27 cellular contexts compared by ENCODE assay signal in the genomic region with DNA sequence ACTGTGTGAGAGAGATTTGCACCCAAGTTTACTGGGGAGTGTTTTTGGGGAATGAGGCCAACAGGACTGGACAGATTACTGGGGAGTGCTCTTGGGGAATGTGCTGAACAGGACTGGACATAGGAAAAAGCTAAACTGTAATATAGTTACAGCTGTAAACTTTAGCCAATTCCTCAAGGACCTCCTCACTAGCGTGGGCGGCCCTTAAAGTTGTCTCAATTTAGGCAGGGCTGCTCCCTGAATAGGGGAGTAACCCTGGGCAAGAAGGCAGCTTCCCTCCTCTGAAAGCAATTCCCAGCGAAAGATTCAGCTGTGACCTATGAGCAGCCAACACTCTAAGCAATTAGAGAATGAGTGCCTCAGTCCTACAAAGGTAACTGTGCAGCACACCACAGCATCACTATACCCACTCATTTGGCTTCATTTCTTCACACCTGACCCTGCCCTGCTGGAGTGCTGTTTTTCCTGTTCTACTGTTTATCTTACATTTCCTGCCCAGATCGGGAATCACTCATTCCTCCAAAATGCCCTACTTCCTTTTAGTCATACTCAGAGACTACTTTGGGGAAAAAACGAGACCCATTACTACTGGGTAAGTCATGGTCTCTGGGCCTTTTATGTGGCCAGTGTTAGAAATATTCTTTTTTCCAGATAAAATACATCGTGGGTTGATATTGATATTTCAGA. TPM values are rescaled to one million over a fixed set of nuclear protein-coding genes. Genes with fewer than 3 reads are reported as not detected.
DNase-seq lines count a peak whose midpoint lies in the region; ATAC-seq, FAIRE-seq and TF ChIP-seq lines count a peak whose summit lies in the region.
"Had no signal": no experiment of that assay in that cellular context is flagged by ENCODE, and none has a peak within 500 bp of the region (broad histone marks: within the 10 kb centered on the region; RNA-seq: fewer than 3 reads in every experiment).

No MANE protein-coding gene starts in this region.

- H3K79me2 ChIP-seq in keratinocyte (ENCODE audit: control insufficient read depth, insufficient read depth, low read length), result no peaks in the 10 kb centered on the region

- H3K36me3 ChIP-seq in keratinocyte (ENCODE audit: control insufficient read depth in 2 of 2, extremely low read depth in 1 of 2, insufficient read depth in 2 of 2, low read length in 2 of 2), result no peaks in the 10 kb centered on the region
- no peaks in the 10 kb centered on the region for H3K36me3 ChIP-seq in thyroid gland
- H3K36me3 ChIP-seq: BLaER1 treated with 17β-estradiol and CSF1 and Interleukin-3, amounts not matched to agents 10 nM and 100 nM had no signal

- intact Hi-C loops in Right ventricle myocardium superior (cut with DNase I), result no loop called here
- intact Hi-C loops in cardiac septum (cut with DNase I), result no loop called here
- intact Hi-C loops in thyroid gland (cut with DNase I), result no loop called here

- TF ChIP-seq CTCF in cardiac fibroblast (IDR thresholded peaks at IDR 0.05; ENCODE audit: low read depth, low read length), result no peak
- TF ChIP-seq CTCF in keratinocyte (optimal IDR thresholded peaks at IDR 0.05 in 1 of 3, IDR thresholded peaks at IDR 0.05 in 1 of 3, conservative IDR thresholded peaks at IDR 0.05 in 1 of 3; ENCODE audit: extremely low read depth in 1 of 3, insufficient read depth in 2 of 3, low read length in 3 of 3), result no peak
- no peak for TF ChIP-seq CTCF in thyroid gland (IDR thresholded peaks at IDR 0.05)

- dilution Hi-C loops in keratinocyte (cut with MboI; ENCODE audit: extremely low pct_ligation_motif_present, low sequenced_read_pairs), result no loop called here

- ATAC-seq in Right ventricle myocardium superior (ENCODE audit: poor library complexity) (peak; percentile 53), GM19395 (IDR thresholded peaks at IDR 0.05; ENCODE audit: unreplicated experiment) (no peak), HG02678 (IDR thresholded peaks at IDR 0.05; ENCODE audit: unreplicated experiment) (no peak)
- ATAC-seq: A549, left lobe of liver had no signal

- H3K4me3 ChIP-seq in cardiac fibroblast (replicated peaks in 1 of 2; ENCODE audit: low read depth in 2 of 2, low read length in 2 of 2) (no peak overlapping the region), keratinocyte (ENCODE audit: control insufficient read depth in 2 of 3, extremely low read depth in 1 of 3, insufficient read depth in 2 of 3, low read depth in 1 of 3, low read length in 3 of 3) (no peak overlapping the region), thyroid gland (replicated peaks in 1 of 3) (no peak overlapping the region)
- H3K4me3 ChIP-seq: A549; BLaER1 treated with 17β-estradiol and CSF1 and Interleukin-3, amounts not matched to agents 10 nM and 100 nM; SK-N-MC had no signal

- no peak for TF ChIP-seq POLR2A in thyroid gland (IDR thresholded peaks at IDR 0.05)

- H3K9ac ChIP-seq in keratinocyte (ENCODE audit: control insufficient read depth, extremely low read depth, insufficient read depth, low read length), result no peak overlapping the region
- H3K9ac ChIP-seq: BLaER1 treated with 17β-estradiol and CSF1 and Interleukin-3, amounts not matched to agents 10 nM and 100 nM had no signal

- H3K27me3 ChIP-seq in keratinocyte (ENCODE audit: control insufficient read depth, extremely low read depth, insufficient read depth, low read length), result no peaks in the 10 kb centered on the region
- no peaks in the 10 kb centered on the region for H3K27me3 ChIP-seq in thyroid gland
- H3K27me3 ChIP-seq: BLaER1 treated with 17β-estradiol and CSF1 and Interleukin-3, amounts not matched to agents 10 nM and 100 nM had no signal

- no peak overlapping the region for H2AFZ ChIP-seq in keratinocyte (ENCODE audit: control insufficient read depth, low read length)

- FAIRE-seq in keratinocyte (lab: Jason Lieb, UNC), result peak; percentile 63
- FAIRE-seq: A549, colon, GM19239 had no signal

- H4K20me1 ChIP-seq in keratinocyte (ENCODE audit: control insufficient read depth, extremely low read depth, insufficient read depth, low read length), result no peaks in the 10 kb centered on the region
- H4K20me1 ChIP-seq: BLaER1 treated with 17β-estradiol and CSF1 and Interleukin-3, amounts not matched to agents 10 nM and 100 nM had no signal

- H3K9me3 ChIP-seq in keratinocyte (ENCODE audit: control insufficient read depth, low read depth, low read length), result no peaks in the 10 kb centered on the region
- no peaks in the 10 kb centered on the region for H3K9me3 ChIP-seq in thyroid gland
- H3K9me3 ChIP-seq: A549; BLaER1 treated with 17β-estradiol and CSF1 and Interleukin-3, amounts not matched to agents 10 nM and 100 nM had no signal

- no peak overlapping the region for H3K4me2 ChIP-seq in keratinocyte (ENCODE audit: control insufficient read depth, extremely low read depth, insufficient read depth, low read depth, low read length)
- H3K4me2 ChIP-seq: A549; BLaER1 treated with 17β-estradiol and CSF1 and Interleukin-3, amounts not matched to agents 10 nM and 100 nM had no signal

- H3K9me1 ChIP-seq in keratinocyte (ENCODE audit: control insufficient read depth, extremely low read depth, insufficient read depth, low read length), result no peaks in the 10 kb centered on the region

- no peak overlapping the region for H3K27ac ChIP-seq in keratinocyte (ENCODE audit: control insufficient read depth, insufficient read depth, low read length)
- H3K27ac ChIP-seq in thyroid gland, result no peak overlapping the region
- H3K27ac ChIP-seq: A549; BLaER1 treated with 17β-estradiol and CSF1 and Interleukin-3, amounts not matched to agents 10 nM and 100 nM; SK-N-MC had no signal

- peaks cover 2% of the 10 kb centered on the region for H3K4me1 ChIP-seq in keratinocyte (ENCODE audit: control insufficient read depth, extremely low read depth, insufficient read depth, low read length)
- no peaks in the 10 kb centered on the region for H3K4me1 ChIP-seq in thyroid gland
- H3K4me1 ChIP-seq: A549; BLaER1 treated with 17β-estradiol and CSF1 and Interleukin-3, amounts not matched to agents 10 nM and 100 nM had no signal

- 54 to 56% methylated on average over 6 of the region's 6 CpGs for WGBS in thyroid gland, 2 donors

- DNase-seq in Right ventricle myocardium superior (no peak), cardiac septum (ENCODE audit: low spot score) (no peak), cardiac fibroblast (ENCODE audit: low read depth in 2 of 2) (peak; percentile 26 to 56), keratinocyte (ENCODE audit: low read depth, low spot score) (no peak), NCI-H526 treated with DMSO at 0.1 percent for 48 hours (lab: John Stamatoyannopoulos, UW) (no peak), thyroid gland (no peak)
- DNase-seq: activated B cell treated with CpG ODN at 0.5 μM for 24 hours; activated CD4-positive, alpha-beta memory T cell treated with anti-CD3 and anti-CD28 coated beads, Interleukin-2, amount 10 ng/mL, durations not matched to agents 7 days and 5 days; activated naive CD4-positive, alpha-beta T cell treated with Interleukin-2 at 50 U/mL for 16 hours; aorta; foreskin melanocyte; GF-D8; NCI-H1436; NCI-H2171; NCI-H774; stimulated activated naive CD4-positive, alpha-beta T cell treated with Interleukin-2 at 50 U/mL for 16 hours had no signal

RNA-seq across cellular contexts. Expression of gene TRIM42, which starts 41.3 kb away (rescaled TPM):
- total RNA-seq in Right ventricle myocardium superior (not detected), cardiac septum (not detected), thyroid gland (under 1 TPM in 1 of 4 donors, not detected in 3; 0.13 TPM)
- polyA plus RNA-seq in keratinocyte, result not detected in 3 replicates
- polyA plus RNA-seq in keratinocyte (2011; ENCODE audit: low read depth), result not detected
- not detected in 2 replicates for polyA plus RNA-seq in keratinocyte (2011; cell fraction: cytosol; rRNA removed)
- polyA plus RNA-seq in keratinocyte (2011; cell fraction: nucleus; rRNA removed), result not detected in 2 replicates
- not detected in 2 replicates for polyA plus RNA-seq in keratinocyte (2012; ENCODE audit: low replicate concordance)
- polyA minus RNA-seq in keratinocyte, result not detected in 3 replicates
- polyA minus RNA-seq in keratinocyte (2011; cell fraction: cytosol; rRNA and poly(A)+ RNA removed), result not detected
- not detected in 2 replicates for polyA minus RNA-seq in keratinocyte (2011; cell fraction: nucleus; rRNA and poly(A)+ RNA removed)
- total RNA-seq: activated B cell treated with CpG ODN at 0.5 μM for 24 hours; activated CD4-positive, alpha-beta memory T cell treated with anti-CD3 and anti-CD28 coated beads, Interleukin-2, amount 10 ng/mL, durations not matched to agents 7 days and 5 days; aorta; H4; left lobe of liver; mucosa of gallbladder; T-helper 2 cell treated with Interferon-gamma antibody and Interleukin-4, amounts not matched to agents 100 ng/mL and 5 ng/mL, for 36 hours had no signal
- polyA plus RNA-seq: A549, aorta had no signal

Comparison
In these comparisons a context has a peak if more than half of its experiments do, and no peak if none do; other contexts are left out.
1. DNase-seq: peak in cardiac fibroblast (2 of 2); none in Right ventricle myocardium superior (single experiment), cardiac septum (single experiment), keratinocyte (single experiment), NCI-H526 treated with DMSO at 0.1 percent for 48 hours (single experiment) and thyroid gland (0 of 2).